ENCODE assay signal across 10 cellular contexts in genomic region chr12:91687052-91688017, GRCh38.
A peak's percentile ranks its signal among the peaks of the same experiment; 100 is the strongest.
DNase-seq lines count a peak whose midpoint lies in the region; ATAC-seq lines count a peak whose summit lies in the region.
"Had no signal": no experiment of that assay in that cellular context is flagged by ENCODE, and none has a peak within 500 bp of the region (broad histone marks: within the 10 kb centered on the region; RNA-seq: fewer than 3 reads in every experiment).

No MANE protein-coding gene starts in this region.

- peak; percentile 89 to 90 for ATAC-seq in activated naive CD4-positive, alpha-beta T cell treated with anti-CD3 and anti-CD28 coated beads, Interleukin-2, amount 50 U/mL, for 72 hours
- no peak for ATAC-seq in HG02852 (IDR thresholded peaks at IDR 0.05; ENCODE audit: unreplicated experiment)

- peak overlapping the region; percentile 82 for H3K27ac Mint-ChIP-seq in activated naive CD4-positive, alpha-beta T cell treated with anti-CD3 and anti-CD28 coated beads, Interleukin-2, amount 10 ng/mL, durations not matched to agents 7 days and 5 days
- H3K27ac Mint-ChIP-seq in activated naive CD4-positive, alpha-beta T cell treated with anti-CD3 and anti-CD28 coated beads, Interleukin-2, amount 50 U/mL, for 72 hours: peak overlapping the region; percentile 8 to 31
- peak overlapping the region; percentile 73 for H3K27ac Mint-ChIP-seq in stimulated activated naive CD8-positive, alpha-beta T cell treated with anti-CD3 and anti-CD28 coated beads, Interleukin-15, Interleukin-2, amounts not matched to agents 100 ng/mL and 50 ng/mL, for 24 hours

- H3K27me3 Mint-ChIP-seq in activated naive CD4-positive, alpha-beta T cell treated with anti-CD3 and anti-CD28 coated beads, Interleukin-2, amount 10 ng/mL, durations not matched to agents 7 days and 5 days: no peaks in the 10 kb centered on the region
- no peaks in the 10 kb centered on the region for H3K27me3 Mint-ChIP-seq in stimulated activated naive CD8-positive, alpha-beta T cell treated with anti-CD3 and anti-CD28 coated beads, Interleukin-15, Interleukin-2, amounts not matched to agents 100 ng/mL and 50 ng/mL, for 24 hours

- no peak overlapping the region for H3K4me3 Mint-ChIP-seq in activated naive CD4-positive, alpha-beta T cell treated with anti-CD3 and anti-CD28 coated beads, Interleukin-2, amount 10 ng/mL, durations not matched to agents 7 days and 5 days
- peak overlapping the region; percentile 20 for H3K4me3 Mint-ChIP-seq in stimulated activated naive CD8-positive, alpha-beta T cell treated with anti-CD3 and anti-CD28 coated beads, Interleukin-15, Interleukin-2, amounts not matched to agents 100 ng/mL and 50 ng/mL, for 24 hours

- H3K36me3 Mint-ChIP-seq in activated naive CD4-positive, alpha-beta T cell treated with anti-CD3 and anti-CD28 coated beads, Interleukin-2, amount 10 ng/mL, durations not matched to agents 7 days and 5 days: no peaks in the 10 kb centered on the region
- H3K36me3 Mint-ChIP-seq in activated naive CD4-positive, alpha-beta T cell treated with anti-CD3 and anti-CD28 coated beads, Interleukin-2, amount 50 U/mL, for 72 hours: no peaks in the 10 kb centered on the region
- H3K36me3 Mint-ChIP-seq in stimulated activated naive CD8-positive, alpha-beta T cell treated with anti-CD3 and anti-CD28 coated beads, Interleukin-15, Interleukin-2, amounts not matched to agents 100 ng/mL and 50 ng/mL, for 24 hours (ENCODE audit: low read depth): no peaks in the 10 kb centered on the region

- DNase-seq in activated naive CD4-positive, alpha-beta T cell treated with anti-CD3 and anti-CD28 coated beads, Interleukin-2, amount 10 ng/mL, durations not matched to agents 7 days and 5 days: peak; percentile 50
- no peak for DNase-seq in activated naive CD4-positive, alpha-beta T cell treated with anti-CD3 and anti-CD28 coated beads, Interleukin-2, amount 50 U/mL, for 16 hours
- DNase-seq in KG1 (lab: John Stamatoyannopoulos, UW) (peak; percentile 4), NCI-H1694 (lab: John Stamatoyannopoulos, UW) (no peak), NCI-H1092 treated with DMSO at 0.1 percent for 48 hours (lab: John Stamatoyannopoulos, UW) (no peak)
- peak in 1 of 2 donors; percentile 8 for DNase-seq in activated naive CD4-positive, alpha-beta T cell treated with anti-CD3 and anti-CD28 coated beads, Interleukin-2, amount 50 U/mL, for 72 hours (ENCODE audit: low spot score in 2 of 2)
- DNase-seq: activated effector memory CD4-positive, alpha-beta T cell treated with anti-CD3 and anti-CD28 coated beads, Interleukin-2, amount 50 U/mL, for 16 hours; ovary had no signal

- CTCF ChIA-PET in activated naive CD4-positive, alpha-beta T cell treated with anti-CD3 and anti-CD28 coated beads, Interleukin-2, amount 10 ng/mL, durations not matched to agents 7 days and 5 days (lab: Charles Lee): interaction anchor here (0.7 kb wide), 2 partner anchors 297 to 1999 kb away, joined by 3 read pairs; no protein-coding TSS in a partner anchor

- peaks cover 17% of the 10 kb centered on the region for H3K4me1 Mint-ChIP-seq in activated naive CD4-positive, alpha-beta T cell treated with anti-CD3 and anti-CD28 coated beads, Interleukin-2, amount 10 ng/mL, durations not matched to agents 7 days and 5 days
- H3K4me1 Mint-ChIP-seq in stimulated activated naive CD8-positive, alpha-beta T cell treated with anti-CD3 and anti-CD28 coated beads, Interleukin-15, Interleukin-2, amounts not matched to agents 100 ng/mL and 50 ng/mL, for 24 hours (ENCODE audit: low read depth): peaks cover 30% of the 10 kb centered on the region

- H3K9me3 Mint-ChIP-seq in activated naive CD4-positive, alpha-beta T cell treated with anti-CD3 and anti-CD28 coated beads, Interleukin-2, amount 10 ng/mL, durations not matched to agents 7 days and 5 days: no peaks in the 10 kb centered on the region
- peaks cover 0 to 3% of the 10 kb centered on the region in 2 donors for H3K9me3 Mint-ChIP-seq in activated naive CD4-positive, alpha-beta T cell treated with anti-CD3 and anti-CD28 coated beads, Interleukin-2, amount 50 U/mL, for 72 hours
- peaks cover 4% of the 10 kb centered on the region for H3K9me3 Mint-ChIP-seq in stimulated activated naive CD8-positive, alpha-beta T cell treated with anti-CD3 and anti-CD28 coated beads, Interleukin-15, Interleukin-2, amounts not matched to agents 100 ng/mL and 50 ng/mL, for 24 hours

Comparison
In these comparisons a context has a peak if more than half of its experiments do, and no peak if none do; other contexts are left out.
1. DNase-seq: peak in activated naive CD4-positive, alpha-beta T cell treated with anti-CD3 and anti-CD28 coated beads, Interleukin-2, amount 10 ng/mL, durations not matched to agents 7 days and 5 days (single experiment) and KG1 (single experiment); none in activated naive CD4-positive, alpha-beta T cell treated with anti-CD3 and anti-CD28 coated beads, Interleukin-2, amount 50 U/mL, for 16 hours (single experiment), NCI-H1694 (single experiment) and NCI-H1092 treated with DMSO at 0.1 percent for 48 hours (single experiment).
2. H3K27ac Mint-ChIP-seq: peak in every context shown above with its lines; median percentile 82 in activated naive CD4-positive, alpha-beta T cell treated with anti-CD3 and anti-CD28 coated beads, Interleukin-2, amount 10 ng/mL, durations not matched to agents 7 days and 5 days; 73 in stimulated activated naive CD8-positive, alpha-beta T cell treated with anti-CD3 and anti-CD28 coated beads, Interleukin-15, Interleukin-2, amounts not matched to agents 100 ng/mL and 50 ng/mL, for 24 hours; 20 in activated naive CD4-positive, alpha-beta T cell treated with anti-CD3 and anti-CD28 coated beads, Interleukin-2, amount 50 U/mL, for 72 hours.